In the genomic region with DNA sequence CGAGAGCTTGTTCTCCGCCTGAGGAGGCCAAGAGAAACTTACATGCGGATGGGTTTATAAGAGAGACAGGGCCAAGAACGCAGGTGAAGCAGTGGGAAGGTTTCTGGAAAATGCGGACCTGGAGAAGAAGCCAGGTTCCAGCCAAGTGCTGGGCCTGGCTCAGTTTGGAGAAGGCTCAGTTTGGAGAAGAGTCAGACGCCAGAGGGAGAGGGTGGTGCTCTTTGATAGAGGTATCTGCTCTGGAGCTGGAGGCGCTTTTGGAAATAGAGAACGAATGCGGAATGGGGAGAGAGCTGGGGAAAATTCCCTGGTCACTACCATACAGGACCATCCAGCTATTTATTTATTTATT, we compare ENCODE assay signal across 8 cellular contexts. TPM values are rescaled to one million over a fixed set of nuclear protein-coding genes. Genes with fewer than 3 reads are reported as not detected.
DNase-seq lines count a peak whose midpoint lies in the region; ATAC-seq and TF ChIP-seq lines count a peak whose summit lies in the region.

No MANE protein-coding gene starts in this region.

- intact Hi-C loops in OCI-LY7 (cut with micrococcal nuclease; ENCODE audit: unreplicated experiment) (no loop called here), esophagus muscularis mucosa (cut with DNase I) (no loop called here)

- TF ChIP-seq POLR2A in esophagus muscularis mucosa (IDR thresholded peaks at IDR 0.05; ENCODE audit: low read depth) = no peak

- no peak for TF ChIP-seq EP300 in esophagus muscularis mucosa (IDR thresholded peaks at IDR 0.05)

- peak overlapping the region; percentile 41 for H3K4me3 ChIP-seq in BE2C (ENCODE audit: low read depth, low read length)
- no peak overlapping the region for H3K4me3 ChIP-seq in OCI-LY7 (ENCODE audit: low read depth, low read length, poor library complexity, severe bottlenecking)
- peak overlapping the region; percentile 58 to 63 (median 58) for H3K4me3 ChIP-seq in esophagus muscularis mucosa
- H3K4me3 ChIP-seq in neutrophil (ENCODE audit: low read depth in 1 of 2, low read length in 1 of 2) = peak overlapping the region; percentile 79 to 90

- H3K79me2 ChIP-seq in OCI-LY7 (ENCODE audit: insufficient read depth, low read depth, low read length) = peaks cover 6% of the 10 kb centered on the region

- no peak for TF ChIP-seq CTCF in BE2C (IDR thresholded peaks at IDR 0.05; ENCODE audit: low read depth, low read length)
- no peak for TF ChIP-seq CTCF in OCI-LY7 (conservative IDR thresholded peaks at IDR 0.05; ENCODE audit: low read length)
- TF ChIP-seq CTCF in esophagus muscularis mucosa (IDR thresholded peaks at IDR 0.05) = no peak
- TF ChIP-seq CTCF in neutrophil (IDR thresholded peaks at IDR 0.05) = no peak

- H3K27me3 ChIP-seq in BE2C = no peaks in the 10 kb centered on the region
- H3K27me3 ChIP-seq in esophagus muscularis mucosa = no peaks in the 10 kb centered on the region
- no peaks in the 10 kb centered on the region for H3K27me3 ChIP-seq in neutrophil

- CTCF ChIA-PET in OCI-LY7 (lab: Charles Lee; ENCODE audit: unreplicated experiment) = no interaction called here

- POLR2A ChIA-PET in OCI-LY7 (lab: Charles Lee) = interaction anchor here (0.6 to 1.0 kb wide), 3 partner anchors 16 to 952 kb away, joined by 3 to 5 read pairs (median 4); partner anchors contain the start of gene GTPBP2

- H3K4me2 ChIP-seq in OCI-LY7 (ENCODE audit: low read length) = peak overlapping the region; percentile 6; the same call in 1 of the 2 replicates

- H3K9me3 ChIP-seq in BE2C (no peaks in the 10 kb centered on the region), OCI-LY7 (ENCODE audit: low read length) (no peaks in the 10 kb centered on the region), esophagus muscularis mucosa (no peaks in the 10 kb centered on the region), neutrophil (no peaks in the 10 kb centered on the region)

- H4K20me1 ChIP-seq in OCI-LY7 (ENCODE audit: insufficient read depth, low read length) = no peaks in the 10 kb centered on the region

- H3K36me3 ChIP-seq in BE2C (peaks cover 14% of the 10 kb centered on the region), OCI-LY7 (ENCODE audit: insufficient read depth, low read length) (peaks cover 25% of the 10 kb centered on the region), esophagus muscularis mucosa (peaks cover 15 to 24% (median 22%) of the 10 kb centered on the region in 4 donors), neutrophil (peaks cover 17% of the 10 kb centered on the region)

- 21% methylated on average over 9 of the region's 9 CpGs for WGBS in esophagus muscularis mucosa

- no TSS peak for BruUV-seq in OCI-LY7 (replicated peaks; lab: Mats Ljungman, UMichigan)

- H3K9me2 ChIP-seq in OCI-LY7 (ENCODE audit: insufficient read depth, low read length) = no peaks in the 10 kb centered on the region

- H3K4me1 ChIP-seq in BE2C = peaks cover 12% of the 10 kb centered on the region
- H3K4me1 ChIP-seq in OCI-LY7 (ENCODE audit: insufficient read depth, low read length, poor library complexity, severe bottlenecking) = no peaks in the 10 kb centered on the region
- peaks cover 11 to 16% (median 15%) of the 10 kb centered on the region in 4 donors for H3K4me1 ChIP-seq in esophagus muscularis mucosa
- H3K4me1 ChIP-seq in neutrophil (ENCODE audit: control insufficient read depth in 1 of 2, insufficient read depth in 1 of 2, low read depth in 1 of 2, low read length in 1 of 2) = peaks cover 10 to 12% of the 10 kb centered on the region in 2 experiments

- no peak overlapping the region for H2AFZ ChIP-seq in OCI-LY7 (ENCODE audit: low read length)

- no peak for ATAC-seq in HG03565 (IDR thresholded peaks at IDR 0.05; ENCODE audit: unreplicated experiment)

- no peak for DNase-seq in BE2C
- no peak for DNase-seq in OCI-LY7 (ENCODE audit: low spot score)
- no peak for DNase-seq in esophagus muscularis mucosa (ENCODE audit: extremely low spot score)
- DNase-seq in HT-29 (ENCODE audit: low spot score) = no peak
- DNase-seq in 8988T = no peak
- DNase-seq in DMS 273 treated with DMSO at 0.1 percent for 48 hours (lab: John Stamatoyannopoulos, UW) = no peak

- H3K27ac ChIP-seq in OCI-LY7 (ENCODE audit: low read depth, low read length, poor library complexity, severe bottlenecking) (no peak overlapping the region), esophagus muscularis mucosa (replicated peaks in 1 of 4) (peak overlapping the region in 3 of 4 donors; percentile 42 to 58 (median 53)), neutrophil (peak overlapping the region; percentile 64)

RNA-seq across cellular contexts. Expression of gene RSPH9, which starts 0.8 kb away (rescaled TPM):
- 1.2 TPM for polyA plus RNA-seq in BE2C (2012; ENCODE audit: insufficient read depth, insufficient read length, low read depth)
- 0.28 TPM in 1 of 2 replicates, not detected in the other for total RNA-seq in OCI-LY7 (2014; rRNA removed; shearing (Covaris generic))
- total RNA-seq in OCI-LY7 (2022) (not detected in 2 replicates), esophagus muscularis mucosa (under 1 TPM in 2 of 4 donors, not detected in 2; 0.17 to 0.34 TPM)
- total RNA-seq in HT-29 (2014; rRNA removed; shearing (Covaris generic)) = not detected in 2 replicates

RNA-seq across cellular contexts. Expression of gene MAD2L1BP, which starts 9.9 kb away (rescaled TPM):
- 189 TPM for polyA plus RNA-seq in BE2C (2012; ENCODE audit: insufficient read depth, insufficient read length, low read depth)
- 24.0 and 30.8 TPM in 2 replicates for total RNA-seq in OCI-LY7 (2014; rRNA removed; shearing (Covaris generic))
- total RNA-seq in OCI-LY7 (2022) (33.5 and 43.3 TPM in 2 replicates), esophagus muscularis mucosa (10 to 100 TPM; 17.9 to 26.7 (median 21.6) TPM)
- total RNA-seq in HT-29 (2014; rRNA removed; shearing (Covaris generic)) = 32.1 and 36.8 TPM in 2 replicates

RNA-seq across cellular contexts. Expression of gene GTPBP2, which starts 16.5 kb away (rescaled TPM):
- polyA plus RNA-seq in BE2C (2012; ENCODE audit: insufficient read depth, insufficient read length, low read depth) = 221 TPM
- total RNA-seq in OCI-LY7 (2014; rRNA removed; shearing (Covaris generic)) = 64.8 and 72.4 TPM in 2 replicates
- 86.5 and 90.0 TPM in 2 replicates for total RNA-seq in OCI-LY7 (2022)
- 10 to 100 TPM; 28.2 to 31.0 (median 30.0) TPM for total RNA-seq in esophagus muscularis mucosa
- total RNA-seq in HT-29 (2014; rRNA removed; shearing (Covaris generic)) = 71.9 and 83.1 TPM in 2 replicates

RNA-seq across cellular contexts. Expression of gene MRPS18A, which starts 42.0 kb away (rescaled TPM):
- 166 TPM for polyA plus RNA-seq in BE2C (2012; ENCODE audit: insufficient read depth, insufficient read length, low read depth)
- total RNA-seq in OCI-LY7 (2014; rRNA removed; shearing (Covaris generic)) = 57.3 and 86.1 TPM in 2 replicates
- total RNA-seq in OCI-LY7 (2022) (54.7 and 61.6 TPM in 2 replicates), esophagus muscularis mucosa (10 to 100 TPM; 30.7 to 47.4 (median 37.1) TPM)
- total RNA-seq in HT-29 (2014; rRNA removed; shearing (Covaris generic)) = 112 and 125 TPM in 2 replicates
